8 cellular contexts compared by ENCODE assay signal in genomic region chr17:7330099-7331015, GRCh38. TPM values are rescaled to one million over a fixed set of nuclear protein-coding genes. Genes with fewer than 3 reads are reported as not detected.
DNase-seq lines count a peak whose midpoint lies in the region; ATAC-seq and TF ChIP-seq lines count a peak whose summit lies in the region.

No MANE protein-coding gene starts in this region.

- no peak overlapping the region for H2AFZ ChIP-seq in HCT116 (ENCODE audit: low read depth, low read length, poor library complexity, severe bottlenecking)

- intact Hi-C loops in HCT116 (cut with micrococcal nuclease): no loop called here

- no TSS peak for BruUV-seq in HCT116 (replicated peaks; lab: Mats Ljungman, UMichigan)

- H3K4me3 ChIP-seq in GM12865 (ENCODE audit: low read depth, low read length) (peak overlapping the region; percentile 74), HCT116 (replicated peaks in 1 of 2; ENCODE audit: low read depth in 1 of 2, low read length in 2 of 2) (peak overlapping the region; percentile 98 to 99), astrocyte of the spinal cord (ENCODE audit: low read depth, low read length) (peak overlapping the region; percentile 89), iPS-11a (ENCODE audit: low read depth, low read length) (peak overlapping the region; percentile 97), skeletal muscle cell (ENCODE audit: low read depth, low read length) (peak overlapping the region; percentile 86)

- peak overlapping the region; percentile 81 for H3K27ac ChIP-seq in HCT116 (ENCODE audit: low read depth, low read length)

- DNase-seq in GM12865 (ENCODE audit: low read depth) (peak; percentile 89), HCT116 (ENCODE audit: low read depth, low spot score) (peak; percentile 64), MV-4-11 (lab: John Stamatoyannopoulos, UW) (peak; percentile 84), T-helper 9 cell (peak; percentile 75), astrocyte of the spinal cord (ENCODE audit: low read depth, low spot score) (peak; percentile 89), skeletal muscle cell (ENCODE audit: low read depth) (no peak), KBM-7 (no peak)

- CTCF ChIA-PET in HCT116 (lab: Charles Lee): interaction anchor here (0.7 to 2.2 kb wide), 10 partner anchors 9 to 285 kb away, joined by 3 to 12 read pairs (median 6); partner anchors contain the start of genes GPS2 and SENP3

- H3K9me3 ChIP-seq in HCT116 (ENCODE audit: control insufficient read depth in 1 of 2, insufficient read depth in 1 of 2, low read depth in 1 of 2, low read length in 2 of 2): no peaks in the 10 kb centered on the region

- in situ Hi-C loops in astrocyte of the spinal cord (cut with HindIII; ENCODE audit: low sequenced_read_pairs) (no loop called here), KBM-7 (cut with MboI; ENCODE audit: low pct_unique_long_range_greater_than_20kb, low sequenced_read_pairs) (loop anchor here (25.0 kb wide), 1 partner anchor 293 kb away; the partner anchor contains the start of genes SLC16A11 and SLC16A13)

- no peaks in the 10 kb centered on the region for H3K9me2 ChIP-seq in HCT116 (ENCODE audit: insufficient read depth)

- TF ChIP-seq RAD21 in HCT116 (IDR thresholded peaks at IDR 0.05; ENCODE audit: low read depth): no peak

- H3K4me2 ChIP-seq in HCT116 (ENCODE audit: low read length): peak overlapping the region; percentile 77

- H3K36me3 ChIP-seq in HCT116 (ENCODE audit: control insufficient read depth in 1 of 2, insufficient read depth in 2 of 2, low read length in 2 of 2): peaks cover 0 to 6% of the 10 kb centered on the region in 2 experiments; a peak in 2 of 4 replicates

- peak overlapping the region; percentile 93 for H3K9ac ChIP-seq in HCT116 (ENCODE audit: low read length)

- no peaks in the 10 kb centered on the region for H3K27me3 ChIP-seq in HCT116 (ENCODE audit: insufficient read depth, low read length)

- peaks cover 20% of the 10 kb centered on the region; the same call in 1 of the 2 replicates for H3K79me2 ChIP-seq in HCT116 (ENCODE audit: insufficient read depth, low read length)

- POLR2A ChIA-PET in HCT116 (lab: Charles Lee): interaction anchor here (0.8 to 2.0 kb wide), 12 partner anchors 15 to 843 kb away, joined by 3 to 11 read pairs (median 6); partner anchors contain the start of genes ACADVL, DLG4, MPDU1 and SLC2A4

- RAD21 ChIA-PET in HCT116 (lab: Charles Lee; ENCODE audit: low non-redundant PET in 1 of 2, low total read pairs in 2 of 2, uncharacterized antibody in 2 of 2, unreplicated experiment in 2 of 2): interaction anchor here in 1 of 2 experiments (0.8 kb wide), 1 partner anchor 14 kb away, joined by 5 read pairs; no protein-coding TSS in a partner anchor

- TF ChIP-seq CTCF in GM12865 (IDR thresholded peaks at IDR 0.05; ENCODE audit: insufficient read depth, low read depth, low read length, missing control alignments): no peak
- no peak for TF ChIP-seq CTCF in HCT116 (IDR thresholded peaks at IDR 0.05 in 2 of 3, conservative IDR thresholded peaks at IDR 0.05 in 1 of 3; ENCODE audit: borderline replicate concordance in 1 of 3, insufficient read depth in 1 of 3, low read depth in 2 of 3, low read length in 2 of 3)
- no peak for TF ChIP-seq CTCF in astrocyte of the spinal cord (IDR thresholded peaks at IDR 0.05; ENCODE audit: low read depth, low read length)

- H3K4me1 ChIP-seq in HCT116 (ENCODE audit: control insufficient read depth in 1 of 2, insufficient read depth in 2 of 2, low read length in 2 of 2): peaks cover 3 to 29% of the 10 kb centered on the region in 2 experiments; a peak in 3 of 4 replicates

- ATAC-seq in HCT116: peak; percentile 80

- no peak for TF ChIP-seq POLR2A in HCT116 (IDR thresholded peaks at IDR 0.05; ENCODE audit: borderline replicate concordance, extremely low read depth, insufficient read depth, insufficient read length)

- no peaks in the 10 kb centered on the region for H4K20me1 ChIP-seq in HCT116 (ENCODE audit: insufficient read depth)

TF ChIP-seq in HCT116, 20 proteins besides CTCF, POLR2A, EP300 and RAD21:
- TF ChIP-seq ATF3 (IDR thresholded peaks at IDR 0.05) (no peak), FOSL1 (IDR thresholded peaks at IDR 0.05; ENCODE audit: low read depth) (no peak), ZNF274 (IDR thresholded peaks at IDR 0.05; ENCODE audit: low read depth, low read length) (no peak), CEBPB (IDR thresholded peaks at IDR 0.05; ENCODE audit: low read depth) (no peak), SP1 (IDR thresholded peaks at IDR 0.05; ENCODE audit: low read depth) (no peak), ZFX (IDR thresholded peaks at IDR 0.05) (no peak), EZH2 (IDR thresholded peaks at IDR 0.05) (no peak)

RNA-seq across cellular contexts. Expression of gene NEURL4, which starts 1.2 kb away (rescaled TPM):
- total RNA-seq in HCT116 (2021; ENCODE audit: unreplicated experiment): 56.9 TPM
- 33.9 and 34.0 TPM in 2 replicates for polyA plus RNA-seq in HCT116 (2012)

RNA-seq across cellular contexts. Expression of gene ACAP1, which starts 6.0 kb away (rescaled TPM):
- 8.8 TPM for total RNA-seq in HCT116 (2021; ENCODE audit: unreplicated experiment)
- polyA plus RNA-seq in HCT116 (2012): 22.2 and 28.1 TPM in 2 replicates

RNA-seq across cellular contexts. Expression of gene GPS2, which starts 15.2 kb away (rescaled TPM):
- 61.3 TPM for total RNA-seq in HCT116 (2021; ENCODE audit: unreplicated experiment)
- polyA plus RNA-seq in HCT116 (2012): 83.5 and 89.3 TPM in 2 replicates

RNA-seq across cellular contexts. Expression of gene KCTD11, which starts 21.6 kb away (rescaled TPM):
- 5.4 TPM for total RNA-seq in HCT116 (2021; ENCODE audit: unreplicated experiment)
- polyA plus RNA-seq in HCT116 (2012): 8.4 and 10.3 TPM in 2 replicates

RNA-seq across cellular contexts. Expression of gene EIF5A, which starts 22.9 kb away (rescaled TPM):
- total RNA-seq in HCT116 (2021; ENCODE audit: unreplicated experiment): 1,139 TPM
- polyA plus RNA-seq in HCT116 (2012): 996 and 1,140 TPM in 2 replicates

Comparison
In these comparisons a context has a peak if more than half of its experiments do, and no peak if none do; other contexts are left out.
1. DNase-seq: peak in GM12865 (single experiment), HCT116 (single experiment), MV-4-11 (single experiment), T-helper 9 cell (single experiment) and astrocyte of the spinal cord (single experiment); none in skeletal muscle cell (single experiment) and KBM-7 (single experiment).
2. Peak in every context shown above with its lines, with median percentiles within 50 percentile points of each other: H3K4me3 ChIP-seq.